In genomic region chr18:70640336-70640887, GRCh38 we compare ENCODE assay signal across 20 cellular contexts.
DNase-seq lines count a peak whose midpoint lies in the region; ATAC-seq and TF ChIP-seq lines count a peak whose summit lies in the region.
"Had no signal": no experiment of that assay in that cellular context is flagged by ENCODE, and none has a peak within 500 bp of the region (broad histone marks: within the 10 kb centered on the region; RNA-seq: fewer than 3 reads in every experiment).

No MANE protein-coding gene starts in this region.

- H3K27ac ChIP-seq in CD8-positive, alpha-beta T cell (ENCODE audit: low read depth, low read length), result peak overlapping the region; percentile 11
- H3K27ac ChIP-seq: HL-60, PC-9 had no signal

- no peak overlapping the region for H3K4me3 ChIP-seq in CD8-positive, alpha-beta T cell (ENCODE audit: low read depth, low read length)
- H3K4me3 ChIP-seq: GM12878, GM23338, PC-9 had no signal

- H3K27me3 Mint-ChIP-seq in T-helper 2 cell treated with Interferon-gamma antibody and Interleukin-4, amounts not matched to agents 5 μg/mL and 100 μg/mL, for 36 hours (ENCODE audit: low read depth), result no peaks in the 10 kb centered on the region
- H3K27me3 Mint-ChIP-seq in CD8-positive, alpha-beta T cell (ENCODE audit: low read depth), result no peaks in the 10 kb centered on the region
- no peaks in the 10 kb centered on the region for H3K27me3 Mint-ChIP-seq in T-cell

- no peak for TF ChIP-seq CTCF in CD8-positive, alpha-beta T cell (IDR thresholded peaks at IDR 0.05)

- H3K4me3 Mint-ChIP-seq in T-helper 2 cell treated with Interferon-gamma antibody and Interleukin-4, amounts not matched to agents 5 μg/mL and 100 μg/mL, for 36 hours, result peak overlapping the region; percentile 38
- H3K4me3 Mint-ChIP-seq in CD8-positive, alpha-beta T cell, result peak overlapping the region; percentile 65
- peak overlapping the region in 2 of 3 donors; percentile 11 to 26 for H3K4me3 Mint-ChIP-seq in T-cell
- H3K4me3 Mint-ChIP-seq: GM23338 had no signal

- H3K27me3 ChIP-seq in CD8-positive, alpha-beta T cell (ENCODE audit: insufficient read depth, low read length), result no peaks in the 10 kb centered on the region
- H3K27me3 ChIP-seq: BE2C had no signal

- no peak for ATAC-seq in CD8-positive, alpha-beta T cell
- ATAC-seq in T-cell (replicated peaks in 1 of 4), result peak in 3 of 4 experiments; percentile 33 to 46 (median 43)
- ATAC-seq: GM12878, GM23338, HCT116 had no signal

- CTCF ChIA-PET in CD8-positive, alpha-beta T cell (lab: Charles Lee), result interaction anchor here (1.4 kb wide), 1 partner anchor 18 kb away, joined by 4 read pairs; no protein-coding TSS in a partner anchor
- CTCF ChIA-PET in T-cell (lab: Charles Lee), result no interaction called here

- H3K36me3 ChIP-seq in CD8-positive, alpha-beta T cell (ENCODE audit: insufficient read depth, low read length), result no peaks in the 10 kb centered on the region
- H3K36me3 ChIP-seq: BE2C had no signal

- no peaks in the 10 kb centered on the region for H3K36me3 Mint-ChIP-seq in T-helper 2 cell treated with Interferon-gamma antibody and Interleukin-4, amounts not matched to agents 5 μg/mL and 100 μg/mL, for 36 hours (ENCODE audit: low read depth)
- H3K36me3 Mint-ChIP-seq in CD8-positive, alpha-beta T cell, result peaks cover 2% of the 10 kb centered on the region
- no peaks in the 10 kb centered on the region for H3K36me3 Mint-ChIP-seq in T-cell

- POLR2A ChIA-PET in CD8-positive, alpha-beta T cell (lab: Charles Lee), result interaction anchor here (0.7 to 1.2 kb wide), 2 partner anchors 10 to 18 kb away, joined by 3 read pairs; no protein-coding TSS in a partner anchor
- POLR2A ChIA-PET in T-cell (lab: Charles Lee), result interaction anchor here (0.5 to 0.6 kb wide), 2 partner anchors 24 to 68 kb away, joined by 3 to 6 read pairs; no protein-coding TSS in a partner anchor

- peaks cover 9% of the 10 kb centered on the region for H3K9me3 Mint-ChIP-seq in T-helper 2 cell treated with Interferon-gamma antibody and Interleukin-4, amounts not matched to agents 5 μg/mL and 100 μg/mL, for 36 hours
- H3K9me3 Mint-ChIP-seq in CD8-positive, alpha-beta T cell, result peaks cover 13% of the 10 kb centered on the region
- peaks cover 6 to 19% (median 7%) of the 10 kb centered on the region in 3 donors for H3K9me3 Mint-ChIP-seq in T-cell

- peaks cover 11% of the 10 kb centered on the region for H3K4me1 ChIP-seq in CD8-positive, alpha-beta T cell (ENCODE audit: insufficient read depth, low read length)
- H3K4me1 ChIP-seq: BE2C had no signal

- peaks cover 4% of the 10 kb centered on the region for H3K4me1 Mint-ChIP-seq in T-helper 2 cell treated with Interferon-gamma antibody and Interleukin-4, amounts not matched to agents 5 μg/mL and 100 μg/mL, for 36 hours (ENCODE audit: low read depth)
- peaks cover 35% of the 10 kb centered on the region for H3K4me1 Mint-ChIP-seq in CD8-positive, alpha-beta T cell (ENCODE audit: low read depth)
- H3K4me1 Mint-ChIP-seq in T-cell, result peaks cover 6 to 38% (median 6%) of the 10 kb centered on the region in 3 donors
- H3K4me1 Mint-ChIP-seq: GM23338 had no signal

- intact Hi-C loops in CD8-positive, alpha-beta T cell (cut with DNase I, micrococcal nuclease), result loop anchor here in 1 of 2 experiments (2.0 kb wide), 1 partner anchor 18 kb away; no protein-coding TSS in a partner anchor

- H3K27ac Mint-ChIP-seq in T-helper 2 cell treated with Interferon-gamma antibody and Interleukin-4, amounts not matched to agents 5 μg/mL and 100 μg/mL, for 36 hours, result no peak overlapping the region
- H3K27ac Mint-ChIP-seq in CD8-positive, alpha-beta T cell, result peak overlapping the region; percentile 92
- H3K27ac Mint-ChIP-seq in T-cell, result peak overlapping the region; percentile 87 to 88
- H3K27ac Mint-ChIP-seq: GM23338 had no signal

- H3K9me3 ChIP-seq in CD8-positive, alpha-beta T cell (ENCODE audit: low read length), result no peaks in the 10 kb centered on the region
- H3K9me3 ChIP-seq: BE2C had no signal

- no peak for DNase-seq in T-helper 2 cell treated with Interferon-gamma antibody and Interleukin-4, amounts not matched to agents 5 μg/mL and 100 μg/mL, for 36 hours (ENCODE audit: low spot score)
- DNase-seq in T-helper 2 cell (no peak), T-cell (no peak), cerebellar cortex (ENCODE audit: low spot score) (peak; percentile 61), kidney tubule cell (ENCODE audit: low spot score) (no peak), middle frontal gyrus (ENCODE audit: extremely low spot score, low spot score) (no peak), HuH-7.5 (ENCODE audit: low spot score) (no peak)
- DNase-seq in CD8-positive, alpha-beta T cell, result no peak
- DNase-seq: 8988T, BE2C, DND-41, GDM1, NCI-H187, NCI-H446, NCI-H69, PC-9 had no signal
